In genomic region chr2:85579266-85579935, GRCh38 we compare ENCODE assay signal across 9 cellular contexts. TPM values are rescaled to one million over a fixed set of nuclear protein-coding genes. Genes with fewer than 3 reads are reported as not detected.
A peak's percentile ranks its signal among the peaks of the same experiment; 100 is the strongest.
DNase-seq lines count a peak whose midpoint lies in the region; ATAC-seq, FAIRE-seq and TF ChIP-seq lines count a peak whose summit lies in the region.
"Had no signal": no experiment of that assay in that cellular context is flagged by ENCODE, and none has a peak within 500 bp of the region (broad histone marks: within the 10 kb centered on the region; RNA-seq: fewer than 3 reads in every experiment).

No MANE protein-coding gene starts in this region.

- no peaks in the 10 kb centered on the region for H3K9me3 Mint-ChIP-seq in chondrocyte (ENCODE audit: low read depth)

- TF ChIP-seq CTCF in AG04450 (IDR thresholded peaks at IDR 0.05; ENCODE audit: low read depth, low read length) (no peak), NB4 (IDR thresholded peaks at IDR 0.05; ENCODE audit: low read depth, low read length) (no peak), chondrocyte (IDR thresholded peaks at IDR 0.05) (no peak)

- H3K27me3 Mint-ChIP-seq in chondrocyte (ENCODE audit: low read depth) = peaks cover 3% of the 10 kb centered on the region

- CTCF ChIA-PET in AG04450 (lab: Charles Lee) = interaction anchor here (0.7 to 1.6 kb wide), 2 partner anchors 19 to 27 kb away, joined by 3 read pairs; no protein-coding TSS in a partner anchor

- H3K27me3 ChIP-seq in AG04450 (ENCODE audit: control insufficient read depth, insufficient read depth, low read length) = no peaks in the 10 kb centered on the region

- ATAC-seq in HG03442 (IDR thresholded peaks at IDR 0.05; ENCODE audit: unreplicated experiment) = no peak

- H3K27ac ChIP-seq in AG04450 (ENCODE audit: low read depth, low read length) = peak overlapping the region; percentile 11

- peaks cover 20% of the 10 kb centered on the region for H3K4me1 Mint-ChIP-seq in chondrocyte (ENCODE audit: low read depth)

- FAIRE-seq in HTR-8/SVneo (lab: Jason Lieb, UNC) = no peak

- H3K36me3 Mint-ChIP-seq in chondrocyte (ENCODE audit: low read depth) = no peaks in the 10 kb centered on the region

- no peak overlapping the region for H3K4me3 ChIP-seq in AG04450 (ENCODE audit: low read depth, low read length)
- peak overlapping the region; percentile 94 for H3K4me3 ChIP-seq in NB4 (ENCODE audit: low read depth, low read length)

- H3K9me3 ChIP-seq in AG04450 (ENCODE audit: control insufficient read depth, insufficient read depth, low read length) = no peaks in the 10 kb centered on the region

- no peak for TF ChIP-seq POLR2A in NB4 (IDR thresholded peaks at IDR 0.05; ENCODE audit: extremely low read depth, insufficient read length)

- POLR2A ChIA-PET in AG04450 (lab: Yijun Ruan, JAX) = no interaction called here

- no peak for DNase-seq in AG04450 (ENCODE audit: low read depth, low spot score)
- DNase-seq in NB4 (ENCODE audit: low read depth) = peak; percentile 92
- no peak for DNase-seq in chondrocyte (ENCODE audit: low spot score)
- DNase-seq in myocyte (ENCODE audit: low read depth) = peak; percentile 57
- DNase-seq in NCI-H128 (lab: John Stamatoyannopoulos, UW; ENCODE audit: unreplicated experiment) = no peak
- DNase-seq in HTR-8/SVneo (ENCODE audit: insufficient read length, low spot score) = no peak
- DNase-seq in dedifferentiated amniotic fluid mesenchymal stem cell (ENCODE audit: extremely low spot score) = no peak
- DNase-seq: DND-41 had no signal

- H3K4me3 Mint-ChIP-seq in chondrocyte (ENCODE audit: unreplicated experiment) = no peak overlapping the region

- H3K27ac Mint-ChIP-seq in chondrocyte (ENCODE audit: unreplicated experiment) = peak overlapping the region; percentile 58

RNA-seq across cellular contexts. Expression of gene VAMP8, which starts 2.0 kb away (rescaled TPM):
- polyA plus RNA-seq in AG04450 (2011; rRNA removed) = 2.6 and 3.6 TPM in 2 replicates
- 0.48 and 0.55 TPM in 2 replicates for polyA minus RNA-seq in AG04450 (2011; rRNA and poly(A)+ RNA removed)
- 1.6 to 2.4 TPM (median 2.1 TPM) in 3 replicates for total RNA-seq in chondrocyte
- 9.5 and 9.8 TPM in 2 replicates for total RNA-seq in myocyte
- polyA plus RNA-seq in myocyte (2012) = 51.3 TPM

RNA-seq across cellular contexts. Expression of gene VAMP5, which starts 4.8 kb away (rescaled TPM):
- 100 and 123 TPM in 2 replicates for polyA plus RNA-seq in AG04450 (2011; rRNA removed)
- polyA minus RNA-seq in AG04450 (2011; rRNA and poly(A)+ RNA removed) = 67.4 and 76.8 TPM in 2 replicates
- total RNA-seq in chondrocyte (1.8 to 2.4 TPM in 2 of 3 replicates, not detected in the other), myocyte (127 and 153 TPM in 2 replicates)
- 1,018 TPM for polyA plus RNA-seq in myocyte (2012)

RNA-seq across cellular contexts. Expression of gene RNF181, which starts 16.1 kb away (rescaled TPM):
- polyA plus RNA-seq in AG04450 (2011; rRNA removed) = 260 and 351 TPM in 2 replicates
- 140 and 199 TPM in 2 replicates for polyA minus RNA-seq in AG04450 (2011; rRNA and poly(A)+ RNA removed)
- total RNA-seq in chondrocyte (76.3 to 93.9 TPM (median 89.4 TPM) in 3 replicates), myocyte (174 and 313 TPM in 2 replicates)
- 566 TPM for polyA plus RNA-seq in myocyte (2012)

RNA-seq across cellular contexts. Expression of gene GGCX, which starts 18.1 kb away (rescaled TPM):
- polyA plus RNA-seq in AG04450 (2011; rRNA removed) = 44.0 and 53.8 TPM in 2 replicates
- 80.2 and 104 TPM in 2 replicates for polyA minus RNA-seq in AG04450 (2011; rRNA and poly(A)+ RNA removed)
- total RNA-seq in chondrocyte (55.7 to 78.6 TPM (median 58.6 TPM) in 3 replicates), myocyte (78.1 and 129 TPM in 2 replicates)
- 114 TPM for polyA plus RNA-seq in myocyte (2012)

RNA-seq across cellular contexts. Expression of gene TMEM150A, which starts 23.1 kb away (rescaled TPM):
- 11.4 and 14.5 TPM in 2 replicates for polyA plus RNA-seq in AG04450 (2011; rRNA removed)
- polyA minus RNA-seq in AG04450 (2011; rRNA and poly(A)+ RNA removed) = 11.0 and 14.1 TPM in 2 replicates
- total RNA-seq in chondrocyte = 17.1 to 19.9 TPM (median 17.9 TPM) in 3 replicates
- 22.7 and 24.9 TPM in 2 replicates for total RNA-seq in myocyte
- 66.8 TPM for polyA plus RNA-seq in myocyte (2012)

Comparison
In these comparisons a context has a peak if more than half of its experiments do, and no peak if none do; other contexts are left out.
1. DNase-seq: peak in NB4 (single experiment) and myocyte (single experiment); none in AG04450 (single experiment), chondrocyte (single experiment), NCI-H128 (single experiment), HTR-8/SVneo (single experiment) and dedifferentiated amniotic fluid mesenchymal stem cell (single experiment).
2. RNA of gene VAMP5, which starts 4.8 kb away (total RNA-seq): 127 to 153 TPM in myocyte; 1.8 to 2.4 TPM in chondrocyte; every median in the first group is over 10 times any median in the second.